1 cellular context compared by ENCODE assay signal in genomic region chr6:100258752-100259151, GRCh38.
TF ChIP-seq lines count a peak whose summit lies in the region.

No MANE protein-coding gene starts in this region.

TF ChIP-seq in neural cell, 6 proteins besides CTCF, POLR2A, EP300 and RAD21 (continued from another document):
- no peak for TF ChIP-seq REST (IDR thresholded peaks at IDR 0.05; ENCODE audit: borderline replicate concordance)
